In genomic region chr7:867001-867405, GRCh38 we compare ENCODE assay signal across 9 cellular contexts. TPM values are rescaled to one million over a fixed set of nuclear protein-coding genes. Genes with fewer than 3 reads are reported as not detected.
DNase-seq lines count a peak whose midpoint lies in the region; ATAC-seq, FAIRE-seq and TF ChIP-seq lines count a peak whose summit lies in the region.
"Had no signal": no experiment of that assay in that cellular context is flagged by ENCODE, and none has a peak within 500 bp of the region (broad histone marks: within the 10 kb centered on the region; RNA-seq: fewer than 3 reads in every experiment).

No MANE protein-coding gene starts in this region.

- H3K27ac ChIP-seq in VCaP (peak overlapping the region; percentile 90), pancreas (peak overlapping the region in 3 of 4 donors; percentile 5 to 46 (median 41))

- H3K4me3 ChIP-seq in foreskin fibroblast (ENCODE audit: low read depth in 1 of 2, low read length in 2 of 2) = peak overlapping the region in 1 of 2 donors; percentile 25
- H3K4me3 ChIP-seq in pancreas = no peak overlapping the region

- H3K27me3 ChIP-seq in pancreas = no peaks in the 10 kb centered on the region

- 79 to 80% methylated on average over 18 of the region's 18 CpGs for WGBS in pancreas, 2 donors

- H3K9me3 ChIP-seq in pancreas = no peaks in the 10 kb centered on the region

- no peak for TF ChIP-seq CTCF in VCaP (conservative IDR thresholded peaks at IDR 0.05)
- TF ChIP-seq CTCF in foreskin fibroblast (IDR thresholded peaks at IDR 0.05; ENCODE audit: low read depth, low read length) = no peak
- TF ChIP-seq CTCF in pancreas (IDR thresholded peaks at IDR 0.05) = no peak

- peak; percentile 8 to 77 (median 60) for ATAC-seq in pancreas
- ATAC-seq in HG03520 (IDR thresholded peaks at IDR 0.05; ENCODE audit: unreplicated experiment) = no peak

- DNase-seq in AG08395 (ENCODE audit: low spot score) (peak; percentile 89), foreskin fibroblast (peak; percentile 92 to 98), pancreas (peak in 3 of 6 donors; percentile 31 to 77 (median 39)), OCI-M1 (lab: John Stamatoyannopoulos, UW) (no peak)
- DNase-seq in activated CD4-positive, CD25-positive, alpha-beta regulatory T cell treated with anti-CD3 and anti-CD28 coated beads, Interleukin-2, amount 50 U/mL, for 72 hours = no peak
- DNase-seq in effector CD8-positive, alpha-beta T cell (lab: John Stamatoyannopoulos, UW) = no peak
- DNase-seq: naive B cell had no signal

- intact Hi-C loops in pancreas (cut with DNase I) = loop anchor here in 2 of 3 donors (5.0 to 10.0 kb wide), 2 partner anchors 80 to 542 kb away; no protein-coding TSS in a partner anchor

- no peaks in the 10 kb centered on the region for H3K4me1 ChIP-seq in pancreas

- FAIRE-seq in pancreas (lab: Jason Lieb, UNC) = no peak

- H3K36me3 ChIP-seq in pancreas = peaks cover 0 to 38% (median 2%) of the 10 kb centered on the region in 3 donors

RNA-seq across cellular contexts. Expression of gene GET4, which starts 9.4 kb away (rescaled TPM):
- 10 to 100 TPM; 13.1 to 23.8 (median 19.9) TPM for total RNA-seq in pancreas
- polyA plus RNA-seq in pancreas = 10 to 100 TPM; 52.6 to 94.5 TPM

RNA-seq across cellular contexts. Expression of gene SUN1, which starts 34.7 kb away (rescaled TPM):
- 10 to 100 TPM; 42.6 to 68.3 (median 52.5) TPM for total RNA-seq in pancreas
- 10 to 100 TPM; 67.7 to 93.2 TPM for polyA plus RNA-seq in pancreas

Comparison
In these comparisons a context has a peak if more than half of its experiments do, and no peak if none do; other contexts are left out.
1. DNase-seq: peak in AG08395 (single experiment) and foreskin fibroblast (2 of 2); none in activated CD4-positive, CD25-positive, alpha-beta regulatory T cell treated with anti-CD3 and anti-CD28 coated beads, Interleukin-2, amount 50 U/mL, for 72 hours (single experiment), effector CD8-positive, alpha-beta T cell (single experiment) and OCI-M1 (single experiment).